In the genomic region with DNA sequence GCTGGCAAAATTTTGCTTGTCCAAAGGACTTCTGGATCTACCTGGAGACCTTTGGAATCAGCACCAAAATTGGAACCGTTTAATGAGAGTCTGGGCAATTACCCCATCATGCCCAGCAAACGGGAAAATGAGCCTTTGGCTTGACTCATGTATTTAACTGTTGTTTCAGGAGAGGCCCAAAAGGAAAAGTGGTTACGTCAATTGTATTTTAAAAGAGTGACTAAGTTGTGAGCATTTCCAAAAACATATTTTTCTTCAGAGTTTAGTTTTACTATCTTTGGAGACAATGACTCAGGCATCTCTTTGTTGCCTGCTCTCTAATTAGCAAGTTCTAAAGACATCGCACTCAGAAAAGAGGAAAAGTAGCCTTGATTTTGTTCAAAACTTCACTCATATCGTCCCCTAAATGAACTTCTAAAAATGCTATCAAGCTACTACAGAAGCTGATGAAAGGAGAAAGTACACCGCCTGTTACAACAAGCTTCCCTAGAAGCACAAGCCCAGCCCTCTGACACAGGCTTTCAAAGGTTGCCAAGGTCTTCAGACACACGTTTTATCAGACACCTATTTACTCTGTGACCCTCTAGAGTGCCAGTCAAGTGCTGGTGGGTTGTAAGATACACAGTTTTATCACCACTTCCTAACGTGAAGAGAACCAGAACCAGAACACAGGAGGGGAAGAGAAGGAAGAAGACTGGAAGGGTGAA, we compare ENCODE assay signal across 12 cellular contexts.
A peak's percentile ranks its signal among the peaks of the same experiment; 100 is the strongest.
DNase-seq lines count a peak whose midpoint lies in the region; ATAC-seq, FAIRE-seq and TF ChIP-seq lines count a peak whose summit lies in the region.
"Had no signal": no experiment of that assay in that cellular context is flagged by ENCODE, and none has a peak within 500 bp of the region (broad histone marks: within the 10 kb centered on the region; RNA-seq: fewer than 3 reads in every experiment).

No MANE protein-coding gene starts in this region.

- H3K9me1 ChIP-seq in IMR-90 (ENCODE audit: insufficient read depth, low read length): no peaks in the 10 kb centered on the region

- H3K56ac ChIP-seq in IMR-90 (ENCODE audit: extremely low read depth, insufficient read depth, low read length): peak overlapping the region; percentile 97

- in situ Hi-C loops in IMR-90 (cut with MboI; ENCODE audit: low sequenced_read_pairs): no loop called here

- peak overlapping the region; percentile 99 for H2BK20ac ChIP-seq in IMR-90 (ENCODE audit: low read depth, low read length)

- H2BK120ac ChIP-seq in IMR-90 (ENCODE audit: low read depth, low read length): peak overlapping the region; percentile 100

- H4K20me1 ChIP-seq in IMR-90 (ENCODE audit: insufficient read depth, low read length): no peaks in the 10 kb centered on the region

- H4K5ac ChIP-seq in IMR-90 (ENCODE audit: low read depth, low read length): peak overlapping the region; percentile 96

- POLR2A ChIA-PET in IMR-90 (lab: Charles Lee; ENCODE audit: unreplicated experiment): no interaction called here

- H2BK5ac ChIP-seq in IMR-90 (ENCODE audit: low read depth, low read length, poor library complexity, severe bottlenecking): peak overlapping the region; percentile 99

- no peaks in the 10 kb centered on the region for H3K27me3 ChIP-seq in IMR-90 (ENCODE audit: control insufficient read depth, insufficient read depth, low read length)
- H3K27me3 ChIP-seq: Peyer's patch had no signal

- intact Hi-C loops in IMR-90 (cut with micrococcal nuclease): no loop called here

- peak overlapping the region; percentile 89 for H2AK5ac ChIP-seq in IMR-90 (ENCODE audit: low read depth, low read length)

- peak overlapping the region; percentile 97; the same call in 2 of the 3 replicates for H2BK15ac ChIP-seq in IMR-90 (ENCODE audit: low read depth, low read length)

- peak overlapping the region; percentile 99 for H3K18ac ChIP-seq in IMR-90 (ENCODE audit: low read depth, low read length)

- ATAC-seq in IMR-90 (ENCODE audit: low read depth) (peak; percentile 75), HG02973 (IDR thresholded peaks at IDR 0.05; ENCODE audit: unreplicated experiment) (no peak)
- ATAC-seq: activated T-helper 17 cell treated with anti-CD3 and anti-CD28 coated beads, Interleukin-2, amount 50 U/mL, for 72 hours had no signal

- DNase-seq in A172 (ENCODE audit: low spot score) (peak; percentile 86), IMR-90 (peak; percentile 90), choroid plexus epithelial cell (ENCODE audit: low read depth) (peak; percentile 88), islet precursor cell (peak; percentile 51), OCI-M2 (lab: John Stamatoyannopoulos, UW; ENCODE audit: unreplicated experiment) (no peak), pons (ENCODE audit: low spot score) (no peak), GM12892 (ENCODE audit: insufficient read length) (no peak)
- DNase-seq: kidney, Peyer's patch had no signal

- peak overlapping the region; percentile 77 for H2AK9ac ChIP-seq in IMR-90 (replicated peaks; ENCODE audit: low read depth, low read length, poor library complexity)

- dilution Hi-C loops in IMR-90 (cut with HindIII; ENCODE audit: low sequenced_read_pairs, unreplicated experiment): no loop called here

- H3K4me1 ChIP-seq in IMR-90 (ENCODE audit: control insufficient read depth, insufficient read depth, low read length): peaks cover 3% of the 10 kb centered on the region; the same call in 1 of the 2 replicates
- H3K4me1 ChIP-seq: Peyer's patch had no signal

- H3K9ac ChIP-seq in IMR-90 (ENCODE audit: low read depth, low read length): peak overlapping the region; percentile 69

- TF ChIP-seq CTCF in IMR-90 (conservative IDR thresholded peaks at IDR 0.05; ENCODE audit: low read depth, low read length): no peak
- TF ChIP-seq CTCF in choroid plexus epithelial cell (conservative IDR thresholded peaks at IDR 0.05; ENCODE audit: low read depth, low read length): no peak

- WGBS in IMR-90 (ENCODE audit: extremely low coverage in 2 of 2, insufficient read length in 1 of 2), 2 experiments: no CpG with 5 or more reads among the region's 8 CpGs

- peak overlapping the region; percentile 97 for H4K91ac ChIP-seq in IMR-90 (ENCODE audit: insufficient read depth, low read depth, low read length)

- H3K4ac ChIP-seq in IMR-90 (ENCODE audit: low read depth, low read length): peak overlapping the region; percentile 97

- H2AFZ ChIP-seq in IMR-90 (replicated peaks; ENCODE audit: low read length, poor library complexity): peak overlapping the region; percentile 78

- H3K4me3 ChIP-seq in IMR-90 (ENCODE audit: insufficient read depth, low read depth, low read length): no peak overlapping the region
- no peak overlapping the region for H3K4me3 ChIP-seq in choroid plexus epithelial cell (ENCODE audit: low read depth, low read length)
- H3K4me3 ChIP-seq: Peyer's patch had no signal

- peak overlapping the region; percentile 87 for H3K23ac ChIP-seq in IMR-90 (ENCODE audit: low read depth, low read length)

- H3K27ac ChIP-seq in IMR-90 (ENCODE audit: insufficient read depth, low read length): peak overlapping the region; percentile 93
- H3K27ac ChIP-seq: Peyer's patch had no signal

- no peaks in the 10 kb centered on the region for H3K79me1 ChIP-seq in IMR-90 (ENCODE audit: low read depth in 1 of 2, low read length in 2 of 2)

- H3K9me3 ChIP-seq in IMR-90 (ENCODE audit: control insufficient read depth, insufficient read depth, low read length): no peaks in the 10 kb centered on the region
- H3K9me3 ChIP-seq: Peyer's patch had no signal

- BruUV-seq in IMR-90 (replicated peaks; lab: Mats Ljungman, UMichigan): no TSS peak

- H3K4me2 ChIP-seq in IMR-90 (ENCODE audit: low read depth, low read length): peak overlapping the region; percentile 66

- CTCF ChIA-PET in IMR-90 (lab: Yijun Ruan, JAX): no interaction called here

- no peak for FAIRE-seq in GM12892 (lab: Jason Lieb, UNC)
- FAIRE-seq: endometrium, kidney had no signal

- peak overlapping the region; percentile 91 for H3K14ac ChIP-seq in IMR-90 (replicated peaks; ENCODE audit: low read depth, low read length)

- peak overlapping the region; percentile 96 to 98 for H4K8ac ChIP-seq in IMR-90 (ENCODE audit: low read depth in 2 of 2, low read length in 2 of 2)

- TF ChIP-seq POLR2A in IMR-90 (IDR thresholded peaks at IDR 0.05; ENCODE audit: low read depth, low read length) (no peak), GM12892 (IDR thresholded peaks at IDR 0.05; ENCODE audit: low read depth, low read length) (no peak)

- no peak for TF ChIP-seq RAD21 in IMR-90 (IDR thresholded peaks at IDR 0.05; ENCODE audit: low read length)

- H3K36me3 ChIP-seq in IMR-90 (ENCODE audit: control insufficient read depth, insufficient read depth, low read length): no peaks in the 10 kb centered on the region
- H3K36me3 ChIP-seq: Peyer's patch had no signal

TF ChIP-seq in IMR-90, 13 proteins besides CTCF, POLR2A, EP300 and RAD21:
- TF ChIP-seq SMC3 (IDR thresholded peaks at IDR 0.05; ENCODE audit: low read depth, low read length) (no peak), NFE2L2 (IDR thresholded peaks at IDR 0.05; ENCODE audit: low read depth, low read length) (peak; percentile 53), RFX5 (IDR thresholded peaks at IDR 0.05; ENCODE audit: low read depth, low read length) (no peak), MXI1 (IDR thresholded peaks at IDR 0.05; ENCODE audit: borderline replicate concordance, low read depth, low read length) (no peak), CEBPB (IDR thresholded peaks at IDR 0.05; ENCODE audit: low read depth, low read length) (peak; percentile 52; the same call in 1 of the 2 replicates), MAFK (IDR thresholded peaks at IDR 0.05; ENCODE audit: low read depth, low read length) (0 out of 2 replicates have a peak, but pooled peaks have one; percentile 1), FOS (IDR thresholded peaks at IDR 0.05; ENCODE audit: low read depth, low read length) (peak; percentile 65), BHLHE40 (IDR thresholded peaks at IDR 0.05; ENCODE audit: low read depth, low read length) (no peak), RCOR1 (IDR thresholded peaks at IDR 0.05; ENCODE audit: insufficient replicate concordance, low read length) (no peak), CHD1 (IDR thresholded peaks at IDR 0.05; ENCODE audit: low read depth, low read length) (no peak)
- TF ChIP-seq, protein P1, sequence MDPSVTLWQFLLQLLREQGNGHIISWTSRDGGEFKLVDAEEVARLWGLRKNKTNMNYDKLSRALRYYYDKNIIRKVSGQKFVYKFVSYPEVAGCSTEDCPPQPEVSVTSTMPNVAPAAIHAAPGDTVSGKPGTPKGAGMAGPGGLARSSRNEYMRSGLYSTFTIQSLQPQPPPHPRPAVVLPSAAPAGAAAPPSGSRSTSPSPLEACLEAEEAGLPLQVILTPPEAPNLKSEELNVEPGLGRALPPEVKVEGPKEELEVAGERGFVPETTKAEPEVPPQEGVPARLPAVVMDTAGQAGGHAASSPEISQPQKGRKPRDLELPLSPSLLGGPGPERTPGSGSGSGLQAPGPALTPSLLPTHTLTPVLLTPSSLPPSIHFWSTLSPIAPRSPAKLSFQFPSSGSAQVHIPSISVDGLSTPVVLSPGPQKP (IDR thresholded peaks at IDR 0.05; ENCODE audit: borderline replicate concordance, low read depth, low read length): no peak

Comparison
In these comparisons a context has a peak if more than half of its experiments do, and no peak if none do; other contexts are left out.
1. DNase-seq: peak in A172 (single experiment), IMR-90 (single experiment), choroid plexus epithelial cell (single experiment) and islet precursor cell (single experiment); none in OCI-M2 (single experiment), pons (single experiment) and GM12892 (single experiment).